ENCODE assay signal across 2 cellular contexts in genomic region chr1:206941766-206942418, GRCh38.
TF ChIP-seq lines count a peak whose summit lies in the region.

No MANE protein-coding gene starts in this region.

TF ChIP-seq in liver, 16 proteins besides CTCF, POLR2A, EP300 and RAD21:
- TF ChIP-seq GABPA (IDR thresholded peaks at IDR 0.05 in 1 of 2, conservative IDR thresholded peaks at IDR 0.05 in 1 of 2), result no peak
- TF ChIP-seq YY1 (IDR thresholded peaks at IDR 0.05), result peak; percentile 61
- TF ChIP-seq ATF3 (IDR thresholded peaks at IDR 0.05), result no peak
- peak in 1 of 2 donors; percentile 28 for TF ChIP-seq RXRA (IDR thresholded peaks at IDR 0.05)
- TF ChIP-seq FOXA1 (IDR thresholded peaks at IDR 0.05), result no peak
- TF ChIP-seq SP1 (IDR thresholded peaks at IDR 0.05), result peak; percentile 26
- no peak for TF ChIP-seq REST (IDR thresholded peaks at IDR 0.05)

TF ChIP-seq in HepG2, 621 proteins besides CTCF, POLR2A, EP300 and RAD21:
- no peak for TF ChIP-seq U2AF1 (optimal IDR thresholded peaks at IDR 0.05; ENCODE audit: low read depth, low read length)
- TF ChIP-seq ZBTB43 (CRISPR knock-in tag; conservative IDR thresholded peaks at IDR 0.05), result no peak
- no peak for TF ChIP-seq CEBPG (CRISPR knock-in tag; IDR thresholded peaks at IDR 0.05)
- no peak for TF ChIP-seq SKI (IDR thresholded peaks at IDR 0.05; ENCODE audit: partially characterized antibody)
- no peak for TF ChIP-seq CAMTA2 (CRISPR knock-in tag; IDR thresholded peaks at IDR 0.05; ENCODE audit: borderline replicate concordance)
- TF ChIP-seq ZNF10 (CRISPR knock-in tag; IDR thresholded peaks at IDR 0.05; ENCODE audit: borderline replicate concordance, low read depth), result no peak
- TF ChIP-seq KDM3A (CRISPR knock-in tag; IDR thresholded peaks at IDR 0.05; ENCODE audit: low read depth), result no peak
- no peak for TF ChIP-seq ZNF619 (CRISPR knock-in tag; IDR thresholded peaks at IDR 0.05)
- no peak for TF ChIP-seq ZNF546 (CRISPR knock-in tag; conservative IDR thresholded peaks at IDR 0.05)
- TF ChIP-seq ZNF280D (CRISPR knock-in tag; IDR thresholded peaks at IDR 0.05), result no peak
- no peak for TF ChIP-seq SAP130 (CRISPR knock-in tag; IDR thresholded peaks at IDR 0.05; ENCODE audit: low read depth)
- no peak for TF ChIP-seq THAP8 (CRISPR knock-in tag; IDR thresholded peaks at IDR 0.05; ENCODE audit: borderline replicate concordance)
- TF ChIP-seq ZNF777 (CRISPR knock-in tag; IDR thresholded peaks at IDR 0.05), result no peak
- TF ChIP-seq ZNF232 (CRISPR knock-in tag; IDR thresholded peaks at IDR 0.05; ENCODE audit: borderline replicate concordance), result no peak
- TF ChIP-seq HOXA9 (CRISPR knock-in tag; IDR thresholded peaks at IDR 0.05; ENCODE audit: borderline replicate concordance), result no peak
- no peak for TF ChIP-seq NFATC3 (CRISPR knock-in tag; IDR thresholded peaks at IDR 0.05)
- no peak for TF ChIP-seq ZNF660 (CRISPR knock-in tag; IDR thresholded peaks at IDR 0.05; ENCODE audit: borderline replicate concordance, low read depth)
- no peak for TF ChIP-seq HDAC6 (IDR thresholded peaks at IDR 0.05; ENCODE audit: low read depth, low read length)
